In the genomic region with DNA sequence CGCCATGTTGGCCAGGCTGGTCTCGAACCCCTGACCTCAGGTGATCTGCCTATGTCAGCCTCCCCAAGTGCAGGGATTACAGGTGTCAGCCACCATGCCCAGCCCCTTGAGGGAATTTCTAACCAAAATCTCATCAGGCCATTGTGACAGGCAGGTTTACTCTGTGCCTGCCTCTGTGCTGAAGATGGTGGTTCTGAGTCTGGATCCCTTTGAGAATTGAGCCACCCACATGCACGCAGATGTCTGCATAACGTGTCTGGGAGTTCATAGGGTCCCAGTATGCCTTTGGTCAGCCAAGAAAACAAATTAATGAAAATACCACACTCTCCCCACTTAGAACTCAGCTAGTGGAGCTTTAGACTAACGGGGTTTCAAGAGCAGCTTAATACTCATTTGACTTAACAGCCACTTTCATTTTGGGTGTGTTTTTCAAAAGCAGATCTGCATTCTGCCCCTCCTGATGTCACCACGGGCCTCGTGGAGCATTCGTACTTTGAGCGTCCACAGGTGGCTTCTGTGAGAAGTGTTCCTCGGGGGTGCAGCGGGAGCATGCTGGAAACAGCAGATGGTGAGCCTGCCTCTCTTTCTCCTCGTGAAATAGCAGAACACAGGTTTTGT, we compare ENCODE assay signal across 13 cellular contexts. TPM values are rescaled to one million over a fixed set of nuclear protein-coding genes. Genes with fewer than 3 reads are reported as not detected.
DNase-seq lines count a peak whose midpoint lies in the region; ATAC-seq and TF ChIP-seq lines count a peak whose summit lies in the region.
"Had no signal": no experiment of that assay in that cellular context is flagged by ENCODE, and none has a peak within 500 bp of the region (broad histone marks: within the 10 kb centered on the region; RNA-seq: fewer than 3 reads in every experiment).

No MANE protein-coding gene starts in this region.

- H3K9ac ChIP-seq in Karpas-422 (ENCODE audit: low read length) (peak overlapping the region; percentile 59), MM.1S (ENCODE audit: low read length) (no peak overlapping the region)
- H3K9ac ChIP-seq: parathyroid adenoma had no signal

- no peak for DNase-seq in activated CD4-positive, alpha-beta T cell treated with anti-CD3 and anti-CD28 coated beads for 36 hours
- no peak for DNase-seq in activated CD4-positive, alpha-beta T cell treated with anti-CD3 and anti-CD28 coated beads, Interleukin-2, amount 50 U/mL, for 1 hour
- peak; percentile 83 for DNase-seq in Karpas-422
- DNase-seq in naive thymus-derived CD4-positive, alpha-beta T cell: no peak
- DNase-seq in ACHN: no peak
- no peak for DNase-seq in foreskin melanocyte
- no peak for DNase-seq in MM.1S
- DNase-seq: activated CD8-positive, alpha-beta memory T cell treated with anti-CD3 and anti-CD28 coated beads, Interleukin-2, amount 50 U/mL, for 48 hours; stimulated activated CD4-positive, alpha-beta T cell treated with anti-CD3 and anti-CD28 coated beads, Interleukin-12 subunit alpha, Interleukin-12 subunit beta, amount 100 ng/mL, for 4 hours had no signal

- CTCF ChIA-PET in activated CD4-positive, alpha-beta T cell treated with anti-CD3 and anti-CD28 coated beads for 36 hours (lab: Charles Lee): no interaction called here
- CTCF ChIA-PET in naive thymus-derived CD4-positive, alpha-beta T cell (lab: Charles Lee): interaction anchor here (0.6 kb wide), 2 partner anchors 100 to 530 kb away, joined by 3 to 5 read pairs; no protein-coding TSS in a partner anchor

- no peak overlapping the region for H3K4me3 Mint-ChIP-seq in activated CD4-positive, alpha-beta T cell treated with anti-CD3 and anti-CD28 coated beads for 36 hours
- no peak overlapping the region for H3K4me3 Mint-ChIP-seq in naive thymus-derived CD4-positive, alpha-beta T cell
- H3K4me3 Mint-ChIP-seq: type B pancreatic cell had no signal

- H3K36me3 ChIP-seq in Karpas-422 (ENCODE audit: insufficient read depth, low read length): peaks cover 21% of the 10 kb centered on the region
- H3K36me3 ChIP-seq in naive thymus-derived CD4-positive, alpha-beta T cell (ENCODE audit: control insufficient read depth in 2 of 3, insufficient read depth in 3 of 3, low read length in 3 of 3): peaks cover 0 to 55% (median 3%) of the 10 kb centered on the region in 3 experiments
- peaks cover 3% of the 10 kb centered on the region; the same call in 1 of the 2 replicates for H3K36me3 ChIP-seq in MM.1S (replicated peaks; ENCODE audit: insufficient read depth, low read length)

- no peaks in the 10 kb centered on the region for H3K27me3 Mint-ChIP-seq in activated CD4-positive, alpha-beta T cell treated with anti-CD3 and anti-CD28 coated beads for 36 hours
- no peaks in the 10 kb centered on the region for H3K27me3 Mint-ChIP-seq in naive thymus-derived CD4-positive, alpha-beta T cell
- H3K27me3 Mint-ChIP-seq: type B pancreatic cell had no signal

- H3K27me3 ChIP-seq in Karpas-422 (ENCODE audit: low read length): no peaks in the 10 kb centered on the region
- no peaks in the 10 kb centered on the region for H3K27me3 ChIP-seq in naive thymus-derived CD4-positive, alpha-beta T cell (ENCODE audit: control insufficient read depth in 2 of 2, insufficient read depth in 2 of 2, low read length in 2 of 2)
- no peaks in the 10 kb centered on the region for H3K27me3 ChIP-seq in MM.1S (replicated peaks; ENCODE audit: insufficient read depth, low read length)

- H2AFZ ChIP-seq in Karpas-422 (ENCODE audit: low read length) (peak overlapping the region; percentile 32; the same call in 1 of the 2 replicates), MM.1S (ENCODE audit: low read length) (no peak overlapping the region)
- H2AFZ ChIP-seq: parathyroid adenoma had no signal

- H3K4me1 ChIP-seq in Karpas-422 (ENCODE audit: low read length): peaks cover 81% of the 10 kb centered on the region
- peaks cover 8 to 12% of the 10 kb centered on the region in 2 donors for H3K4me1 ChIP-seq in naive thymus-derived CD4-positive, alpha-beta T cell (ENCODE audit: control insufficient read depth in 2 of 2, insufficient read depth in 2 of 2, low read length in 2 of 2)
- H3K4me1 ChIP-seq in MM.1S (ENCODE audit: low read length): peaks cover 17% of the 10 kb centered on the region

- H3F3A ChIP-seq in MM.1S (ENCODE audit: insufficient read depth, low read length): peaks cover 11% of the 10 kb centered on the region

- H3K4me1 Mint-ChIP-seq in activated CD4-positive, alpha-beta T cell treated with anti-CD3 and anti-CD28 coated beads for 36 hours: peaks cover 23% of the 10 kb centered on the region
- peaks cover 10 to 41% (median 35%) of the 10 kb centered on the region in 7 donors for H3K4me1 Mint-ChIP-seq in naive thymus-derived CD4-positive, alpha-beta T cell

- H3K4me3 ChIP-seq in Karpas-422 (ENCODE audit: low read length): peak overlapping the region; percentile 34
- H3K4me3 ChIP-seq in naive thymus-derived CD4-positive, alpha-beta T cell (ENCODE audit: low read length): no peak overlapping the region
- no peak overlapping the region for H3K4me3 ChIP-seq in MM.1S (ENCODE audit: low read length)

- H3K36me3 Mint-ChIP-seq in activated CD4-positive, alpha-beta T cell treated with anti-CD3 and anti-CD28 coated beads for 36 hours (ENCODE audit: low read depth): peaks cover 25% of the 10 kb centered on the region
- H3K36me3 Mint-ChIP-seq in naive thymus-derived CD4-positive, alpha-beta T cell: peaks cover 5 to 38% (median 33%) of the 10 kb centered on the region in 5 donors

- H3K27ac ChIP-seq in Karpas-422 (ENCODE audit: low read length) (peak overlapping the region; percentile 97), MM.1S (ENCODE audit: low read length) (no peak overlapping the region)
- H3K27ac ChIP-seq in naive thymus-derived CD4-positive, alpha-beta T cell (ENCODE audit: low read depth, low read length): no peak overlapping the region
- H3K27ac ChIP-seq: parathyroid adenoma had no signal

- POLR2A ChIA-PET in activated CD4-positive, alpha-beta T cell treated with anti-CD3 and anti-CD28 coated beads for 36 hours (lab: Charles Lee): no interaction called here
- POLR2A ChIA-PET in naive thymus-derived CD4-positive, alpha-beta T cell (lab: Charles Lee): interaction anchor here (0.5 kb wide), 1 partner anchor 136 kb away, joined by 3 read pairs; no protein-coding TSS in a partner anchor

- TF ChIP-seq CTCF in MM.1S (IDR thresholded peaks at IDR 0.05; ENCODE audit: low read length): no peak

- in situ Hi-C loops in ACHN (cut with HindIII; ENCODE audit: low pct_ligation_motif_present, low pct_unique_long_range_greater_than_20kb, low sequenced_read_pairs): no loop called here

- H4K20me1 ChIP-seq in Karpas-422 (ENCODE audit: insufficient read depth, low read depth, low read length) (no peaks in the 10 kb centered on the region), MM.1S (ENCODE audit: insufficient read depth, low read length) (no peaks in the 10 kb centered on the region)

- H3K9me2 ChIP-seq in Karpas-422 (replicated peaks; ENCODE audit: insufficient read depth, low read length) (no peaks in the 10 kb centered on the region), MM.1S (replicated peaks; ENCODE audit: insufficient read depth, low read length) (no peaks in the 10 kb centered on the region)

- H3K79me2 ChIP-seq in Karpas-422 (ENCODE audit: low read length) (peaks cover 16% of the 10 kb centered on the region), MM.1S (ENCODE audit: low read length) (no peaks in the 10 kb centered on the region; the same call in 1 of the 2 replicates)
- H3K79me2 ChIP-seq: parathyroid adenoma had no signal

- H3K27ac Mint-ChIP-seq in activated CD4-positive, alpha-beta T cell treated with anti-CD3 and anti-CD28 coated beads for 36 hours: peak overlapping the region; percentile 9
- peak overlapping the region in 5 of 9 donors; percentile 19 to 76 (median 50) for H3K27ac Mint-ChIP-seq in naive thymus-derived CD4-positive, alpha-beta T cell
- H3K27ac Mint-ChIP-seq: type B pancreatic cell had no signal

- no peaks in the 10 kb centered on the region for H3K9me3 Mint-ChIP-seq in activated CD4-positive, alpha-beta T cell treated with anti-CD3 and anti-CD28 coated beads for 36 hours (ENCODE audit: low read depth)
- H3K9me3 Mint-ChIP-seq in naive thymus-derived CD4-positive, alpha-beta T cell: no peaks in the 10 kb centered on the region
- H3K9me3 Mint-ChIP-seq: type B pancreatic cell had no signal

- intact Hi-C loops in activated CD4-positive, alpha-beta T cell treated with anti-CD3 and anti-CD28 coated beads for 36 hours (cut with DNase I, micrococcal nuclease): no loop called here
- intact Hi-C loops in naive thymus-derived CD4-positive, alpha-beta T cell (cut with micrococcal nuclease): no loop called here

- no peaks in the 10 kb centered on the region for H3K9me3 ChIP-seq in Karpas-422 (ENCODE audit: low read length)
- H3K9me3 ChIP-seq in naive thymus-derived CD4-positive, alpha-beta T cell (ENCODE audit: control insufficient read depth in 2 of 3, low read length in 3 of 3): no peaks in the 10 kb centered on the region
- H3K9me3 ChIP-seq in MM.1S (replicated peaks; ENCODE audit: insufficient read depth, low read length): no peaks in the 10 kb centered on the region

- ATAC-seq in activated CD4-positive, alpha-beta T cell treated with anti-CD3 and anti-CD28 coated beads for 36 hours: no peak
- ATAC-seq in GM19452 (IDR thresholded peaks at IDR 0.05; ENCODE audit: unreplicated experiment): peak; percentile 50
- no peak for ATAC-seq in naive thymus-derived CD4-positive, alpha-beta T cell
- ATAC-seq: HepG2 had no signal

- H3K4me2 ChIP-seq in Karpas-422 (ENCODE audit: low read depth, low read length, poor library complexity, severe bottlenecking) (peak overlapping the region; percentile 75), MM.1S (ENCODE audit: low read depth, low read length) (no peak overlapping the region)

RNA-seq across cellular contexts. Expression of gene DIP2A, which starts 45.3 kb away (rescaled TPM):
- total RNA-seq in activated CD4-positive, alpha-beta T cell treated with anti-CD3 and anti-CD28 coated beads for 36 hours: 10 to 100 TPM; 25.2 to 27.7 TPM
- 29.4 and 32.4 TPM in 2 replicates for total RNA-seq in Karpas-422 (2014; rRNA removed; shearing (Covaris generic); ENCODE audit: low replicate concordance)
- total RNA-seq in naive thymus-derived CD4-positive, alpha-beta T cell: 100 to 1,000 TPM in 4 of 5 experiments, 10 to 100 TPM in 1; 54.7 to 118 (median 108) TPM
- polyA plus RNA-seq in naive thymus-derived CD4-positive, alpha-beta T cell: 10 to 100 TPM; 16.9 to 22.9 TPM
